In genomic region chr12:47904647-47905312, GRCh38 we compare ENCODE assay signal across 8 cellular contexts. TPM values are rescaled to one million over a fixed set of nuclear protein-coding genes. Genes with fewer than 3 reads are reported as not detected.
DNase-seq lines count a peak whose midpoint lies in the region; ATAC-seq and TF ChIP-seq lines count a peak whose summit lies in the region.

TSS of gene VDR (minus strand) at chr12:47904994. CDS start at chr12:47879113, 25,881 bp downstream.

- peak; percentile 58 for ATAC-seq in HG03095 (IDR thresholded peaks at IDR 0.05; ENCODE audit: unreplicated experiment)
- peak; percentile 68 to 74 for ATAC-seq in activated CD4-positive, CD25-positive, alpha-beta regulatory T cell treated with anti-CD3 and anti-CD28 coated beads, Interleukin-2, amount 50 U/mL, for 24 hours

- peak; percentile 55 for DNase-seq in A172 (ENCODE audit: low spot score)
- peak; percentile 65 for DNase-seq in NCI-H2227 treated with DMSO at 0.1 percent for 48 hours (lab: John Stamatoyannopoulos, UW)
- DNase-seq in cerebellum (ENCODE audit: low spot score): peak; percentile 88
- peak; percentile 91 for DNase-seq in kidney tubule cell (ENCODE audit: low spot score)
- peak; percentile 79 for DNase-seq in stimulated activated CD4-positive, alpha-beta T cell treated with anti-CD3 and anti-CD28 coated beads, Interleukin-1b, Interleukin-23, amount 100 ng/mL, for 48 hours

- TF ChIP-seq POLR2A in GM18526 (IDR thresholded peaks at IDR 0.05; ENCODE audit: extremely low read depth, insufficient read length): peak; percentile 38

RNA-seq across cellular contexts. Expression of gene VDR, which starts in this region (rescaled TPM):
- total RNA-seq in A172 (2014; rRNA removed; shearing (Covaris generic)): 2.5 and 3.3 TPM in 2 replicates
- 0.09 TPM for total RNA-seq in cerebellum

Comparison
In these comparisons a context has a peak if more than half of its experiments do, and no peak if none do; other contexts are left out.
1. Peak in every context shown above with its lines: DNase-seq and ATAC-seq.
2. Peak in DNase-seq in cerebellum; RNA of the gene not detected or under 1 TPM.